In genomic region chr12:39620664-39621658, GRCh38 we compare ENCODE assay signal across 1 cellular context.
TF ChIP-seq lines count a peak whose summit lies in the region.

No MANE protein-coding gene starts in this region.

TF ChIP-seq in GM12878, 131 proteins besides CTCF, POLR2A, EP300 and RAD21 (continues in another document):
- TF ChIP-seq ZBTB11 (CRISPR knock-in tag; IDR thresholded peaks at IDR 0.05) (no peak), CBX3 (IDR thresholded peaks at IDR 0.05; ENCODE audit: borderline replicate concordance, low read depth) (no peak), PKNOX1 (IDR thresholded peaks at IDR 0.05) (peak; percentile 55), RAD51 (IDR thresholded peaks at IDR 0.05) (no peak), ATF7 (IDR thresholded peaks at IDR 0.05; ENCODE audit: low read depth) (peak; percentile 30; the same call in 1 of the 2 replicates), HDGF (IDR thresholded peaks at IDR 0.05) (0 out of 2 replicates have a peak, but pooled peaks have one; percentile 15), MTA3 (IDR thresholded peaks at IDR 0.05; ENCODE audit: borderline replicate concordance, low read length) (peak; percentile 68; the same call in 1 of the 2 replicates), ZNF274 (IDR thresholded peaks at IDR 0.05; ENCODE audit: insufficient read depth, insufficient read length) (no peak), DPF2 (IDR thresholded peaks at IDR 0.05) (0 out of 2 replicates have a peak, but pooled peaks have one; percentile 53), IKZF2 (IDR thresholded peaks at IDR 0.05) (peak; percentile 65 to 77; a peak in 3 of 4 replicates), IRF4 (IDR thresholded peaks at IDR 0.05; ENCODE audit: low read depth, low read length) (no peak), CBFB (IDR thresholded peaks at IDR 0.05; ENCODE audit: low read depth) (0 out of 2 replicates have a peak, but pooled peaks have one; percentile 22), MYB (IDR thresholded peaks at IDR 0.05; ENCODE audit: borderline replicate concordance, low read depth, low read length) (no peak), RBBP5 (conservative IDR thresholded peaks at IDR 0.05) (no peak), POU2F2 (IDR thresholded peaks at IDR 0.05; ENCODE audit: borderline replicate concordance, low read depth, low read length) (no peak), SKIL (IDR thresholded peaks at IDR 0.05; ENCODE audit: low read depth, poor library complexity, severe bottlenecking) (peak; percentile 31), ESRRA (IDR thresholded peaks at IDR 0.05; ENCODE audit: low read length) (no peak), NRF1 (conservative IDR thresholded peaks at IDR 0.05; ENCODE audit: low read depth, low read length) (no peak), CEBPB (IDR thresholded peaks at IDR 0.05; ENCODE audit: borderline replicate concordance in 1 of 2, low read depth in 2 of 2, low read length in 2 of 2) (0 out of 4 replicates have a peak, but pooled peaks of 1 of the 2 experiments have one; percentile 2), SPI1 (IDR thresholded peaks at IDR 0.05; ENCODE audit: borderline replicate concordance, insufficient read depth, low read depth, low read length) (no peak), SUPT20H (IDR thresholded peaks at IDR 0.05; ENCODE audit: borderline replicate concordance, control insufficient read depth, low read depth, low read length) (no peak), SIN3A (IDR thresholded peaks at IDR 0.05; ENCODE audit: low read depth, low read length) (no peak), EED (IDR thresholded peaks at IDR 0.05; ENCODE audit: low read depth) (peak; percentile 45; the same call in 1 of the 2 replicates), MAX (IDR thresholded peaks at IDR 0.05; ENCODE audit: low read depth, low read length) (no peak), CREM (IDR thresholded peaks at IDR 0.05; ENCODE audit: low read depth) (no peak; the same call in 1 of the 2 replicates), PML (IDR thresholded peaks at IDR 0.05; ENCODE audit: low read length) (0 out of 2 replicates have a peak, but pooled peaks have one; percentile 25), CBX5 (IDR thresholded peaks at IDR 0.05; ENCODE audit: low read depth) (no peak), FOS (IDR thresholded peaks at IDR 0.05; ENCODE audit: borderline replicate concordance, extremely low read depth, insufficient read length) (no peak), GATAD2B (conservative IDR thresholded peaks at IDR 0.05; ENCODE audit: low read depth) (no peak), YBX1 (IDR thresholded peaks at IDR 0.05) (no peak), SMARCA5 (IDR thresholded peaks at IDR 0.05) (no peak; the same call in 1 of the 2 replicates), STAT3 (IDR thresholded peaks at IDR 0.05; ENCODE audit: low read depth, low read length) (no peak), EZH2 (IDR thresholded peaks at IDR 0.05; ENCODE audit: borderline replicate concordance, control insufficient read depth, low read depth, low read length) (no peak), NR2C2 (IDR thresholded peaks at IDR 0.05; ENCODE audit: borderline replicate concordance, control insufficient read depth, insufficient read length, low read depth) (no peak), ZNF687 (IDR thresholded peaks at IDR 0.05) (peak; percentile 32), CEBPZ (IDR thresholded peaks at IDR 0.05; ENCODE audit: low read depth, low read length) (no peak), ZNF24 (IDR thresholded peaks at IDR 0.05) (no peak), TARDBP (IDR thresholded peaks at IDR 0.05; ENCODE audit: borderline replicate concordance) (no peak), BACH1 (IDR thresholded peaks at IDR 0.05; ENCODE audit: borderline replicate concordance) (no peak), PBX3 (IDR thresholded peaks at IDR 0.05; ENCODE audit: insufficient replicate concordance, low read depth, low read length) (no peak), REST (IDR thresholded peaks at IDR 0.05; ENCODE audit: low read depth, low read length) (no peak), TCF12 (IDR thresholded peaks at IDR 0.05; ENCODE audit: low read depth, low read length) (peak; percentile 33; the same call in 1 of the 2 replicates), SP1 (IDR thresholded peaks at IDR 0.05; ENCODE audit: low read depth, low read length) (no peak), ZNF207 (IDR thresholded peaks at IDR 0.05; ENCODE audit: borderline replicate concordance) (no peak), SMAD1 (IDR thresholded peaks at IDR 0.05; ENCODE audit: low read depth, partially characterized antibody) (no peak), ASH2L (IDR thresholded peaks at IDR 0.05; ENCODE audit: borderline replicate concordance, low read depth) (0 out of 2 replicates have a peak, but pooled peaks have one; percentile 57), NR2C1 (IDR thresholded peaks at IDR 0.05) (no peak)
